In the genomic region with DNA sequence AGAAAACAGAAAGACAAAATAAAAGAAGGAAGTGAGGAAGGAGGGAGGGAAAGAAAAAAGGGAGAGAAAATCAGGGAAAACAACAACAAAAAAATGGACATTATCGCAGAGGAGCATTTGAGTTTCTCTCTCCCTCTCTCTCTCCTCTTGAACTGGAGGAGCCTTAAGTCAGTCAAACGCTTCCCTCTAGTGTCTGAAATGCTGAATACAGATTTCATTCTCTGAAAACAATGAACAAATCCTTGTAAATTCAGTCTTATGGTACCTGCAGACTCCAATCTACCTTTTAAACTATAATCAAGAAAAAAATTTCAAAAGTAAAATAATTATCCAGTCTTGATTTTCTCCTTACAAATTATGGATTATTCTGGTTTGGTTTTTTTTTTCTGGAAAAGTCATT, we compare ENCODE assay signal across 8 cellular contexts.
DNase-seq lines count a peak whose midpoint lies in the region; ATAC-seq and TF ChIP-seq lines count a peak whose summit lies in the region.

No MANE protein-coding gene starts in this region.

- ATAC-seq in GM18909 (IDR thresholded peaks at IDR 0.05; ENCODE audit: poor library complexity, unreplicated experiment) (peak; percentile 70), RWPE2 (ENCODE audit: low read depth) (peak; percentile 57; the same call in 1 of the 3 replicates), foreskin keratinocyte (peak; percentile 62), HG02571 (IDR thresholded peaks at IDR 0.05; ENCODE audit: unreplicated experiment) (no peak)

- H3K79me2 ChIP-seq in KMS-11 (ENCODE audit: insufficient read depth, low read depth) = no peaks in the 10 kb centered on the region
- H3K79me2 ChIP-seq in smooth muscle cell (ENCODE audit: low read depth) = no peaks in the 10 kb centered on the region

- H3K4me3 ChIP-seq in KMS-11 (IDR thresholded peaks at IDR 0.05; ENCODE audit: insufficient read depth, low read depth, low read length) (no peak overlapping the region), RWPE2 (ENCODE audit: severe bottlenecking) (no peak overlapping the region), smooth muscle cell (no peak overlapping the region)

- peaks cover 12% of the 10 kb centered on the region for H3K4me1 ChIP-seq in KMS-11 (ENCODE audit: low read depth, poor library complexity, severe bottlenecking)
- H3K4me1 ChIP-seq in RWPE2 (ENCODE audit: insufficient read depth, poor library complexity, severe bottlenecking) = no peaks in the 10 kb centered on the region
- no peaks in the 10 kb centered on the region for H3K4me1 ChIP-seq in foreskin keratinocyte
- H3K4me1 ChIP-seq in smooth muscle cell (ENCODE audit: low read depth) = peaks cover 17% of the 10 kb centered on the region

- TF ChIP-seq CTCF in KMS-11 (conservative IDR thresholded peaks at IDR 0.05; ENCODE audit: low read depth, low read length) (peak; percentile 75), RWPE2 (IDR thresholded peaks at IDR 0.05; ENCODE audit: poor library complexity, severe bottlenecking) (peak; percentile 73), foreskin keratinocyte (conservative IDR thresholded peaks at IDR 0.05) (peak; percentile 81), smooth muscle cell (IDR thresholded peaks at IDR 0.05; ENCODE audit: borderline replicate concordance, insufficient read depth, poor library complexity, severe bottlenecking) (peak; percentile 74)

- H3K27me3 ChIP-seq in KMS-11 (ENCODE audit: insufficient read depth, low read depth) = no peaks in the 10 kb centered on the region
- H3K27me3 ChIP-seq in RWPE2 (ENCODE audit: insufficient read depth, poor library complexity, severe bottlenecking) = no peaks in the 10 kb centered on the region
- H3K27me3 ChIP-seq in foreskin keratinocyte = no peaks in the 10 kb centered on the region
- H3K27me3 ChIP-seq in smooth muscle cell (ENCODE audit: low read depth) = no peaks in the 10 kb centered on the region

- H2AFZ ChIP-seq in KMS-11 (ENCODE audit: low read depth) (peak overlapping the region; percentile 53; the same call in 1 of the 2 replicates), smooth muscle cell (ENCODE audit: low read depth) (no peak overlapping the region)

- WGBS in smooth muscle cell (ENCODE audit: low lambda C conversion rate) = 27% methylated on average over 2 of the region's 2 CpGs

- peaks cover 13% of the 10 kb centered on the region for H3F3A ChIP-seq in smooth muscle cell (ENCODE audit: low read depth)

- DNase-seq in Ammon's horn (ENCODE audit: low spot score) = peak; percentile 73
- DNase-seq in RWPE2 (ENCODE audit: low spot score) = no peak
- DNase-seq in foreskin keratinocyte = peak; percentile 16 to 54
- no peak for DNase-seq in smooth muscle cell (lab: John Stamatoyannopoulos, UW; ENCODE audit: unreplicated experiment)
- no peak for DNase-seq in NCI-H226

- no peak overlapping the region for H3K9ac ChIP-seq in KMS-11
- no peak overlapping the region for H3K9ac ChIP-seq in smooth muscle cell (ENCODE audit: low read depth)

- H3K27ac ChIP-seq in KMS-11 = no peak overlapping the region
- H3K27ac ChIP-seq in RWPE2 (ENCODE audit: poor library complexity, severe bottlenecking) = no peak overlapping the region
- H3K27ac ChIP-seq in foreskin keratinocyte = no peak overlapping the region
- H3K27ac ChIP-seq in smooth muscle cell (ENCODE audit: low read depth) = no peak overlapping the region

- H3K36me3 ChIP-seq in KMS-11 (ENCODE audit: insufficient read depth) (no peaks in the 10 kb centered on the region), RWPE2 (ENCODE audit: low read depth) (no peaks in the 10 kb centered on the region), smooth muscle cell (ENCODE audit: low read depth) (no peaks in the 10 kb centered on the region)

- H3K4me2 ChIP-seq in KMS-11 (no peak overlapping the region), smooth muscle cell (no peak overlapping the region)

- H3K9me3 ChIP-seq in RWPE2 (ENCODE audit: severe bottlenecking) (no peaks in the 10 kb centered on the region), smooth muscle cell (replicated peaks; ENCODE audit: low read depth) (no peaks in the 10 kb centered on the region)

- H4K20me1 ChIP-seq in KMS-11 (ENCODE audit: insufficient read depth) (no peaks in the 10 kb centered on the region), smooth muscle cell (ENCODE audit: low read depth) (no peaks in the 10 kb centered on the region)

Comparison
In these comparisons a context has a peak if more than half of its experiments do, and no peak if none do; other contexts are left out.
1. DNase-seq: peak in Ammon's horn (single experiment) and foreskin keratinocyte (2 of 2); none in RWPE2 (single experiment), smooth muscle cell (single experiment) and NCI-H226 (single experiment).
2. Peak in every context shown above with its lines, with median percentiles within 50 percentile points of each other: CTCF ChIP-seq.